In genomic region chr6:99270852-99271251, GRCh38 we compare ENCODE assay signal across 30 cellular contexts.
"Had no signal": no experiment of that assay in that cellular context is flagged by ENCODE, and none has a peak within 500 bp of the region (broad histone marks: within the 10 kb centered on the region; RNA-seq: fewer than 3 reads in every experiment).

No MANE protein-coding gene starts in this region.

- FAIRE-seq: astrocyte, TTC549 had no signal

- H3K36me3 ChIP-seq: esophagus muscularis mucosa, heart right ventricle, left lung, lower lobe of right lung, neural progenitor cell, right lobe of liver, thyroid gland, upper lobe of left lung had no signal

- H3K9me3 Mint-ChIP-seq: activated naive CD4-positive, alpha-beta T cell treated with anti-CD3 and anti-CD28 coated beads, Interleukin-2, amount 10 ng/mL, durations not matched to agents 7 days and 5 days; activated naive CD8-positive, alpha-beta T cell treated with anti-CD3 and anti-CD28 coated beads, Interleukin-2, amount 10 ng/mL, durations not matched to agents 7 days and 5 days; stimulated activated effector memory CD8-positive, alpha-beta T cell treated with anti-CD3 and anti-CD28 coated beads, Interleukin-12 subunit alpha, Interleukin-12 subunit beta, amount 100 ng/mL, for 72 hours; T-helper 1 cell treated with Interleukin-12 subunit alpha and Interleukin-12 subunit beta and Interleukin-4 antibody, amounts not matched to agents 30 μg/mL and 1 μg/mL, for 36 hours had no signal

- H3K4me2 ChIP-seq: neural progenitor cell had no signal

- H3K4me1 ChIP-seq: heart right ventricle, left lung, lower lobe of right lung, neural progenitor cell, right lobe of liver, thyroid gland, upper lobe of left lung had no signal

- H3K27me3 ChIP-seq: esophagus muscularis mucosa, left lung, neural progenitor cell, right lobe of liver, thyroid gland, upper lobe of left lung had no signal

- H3K9me3 ChIP-seq: esophagus muscularis mucosa, lower lobe of right lung, right lobe of liver, thyroid gland, upper lobe of left lung had no signal

- H3K4me1 Mint-ChIP-seq: activated naive CD4-positive, alpha-beta T cell treated with anti-CD3 and anti-CD28 coated beads, Interleukin-2, amount 10 ng/mL, durations not matched to agents 7 days and 5 days; activated naive CD8-positive, alpha-beta T cell treated with anti-CD3 and anti-CD28 coated beads, Interleukin-2, amount 10 ng/mL, durations not matched to agents 7 days and 5 days; natural killer cell; stimulated activated effector memory CD8-positive, alpha-beta T cell treated with anti-CD3 and anti-CD28 coated beads, Interleukin-12 subunit alpha, Interleukin-12 subunit beta, amount 100 ng/mL, for 72 hours had no signal

- H3K27ac Mint-ChIP-seq: activated naive CD4-positive, alpha-beta T cell treated with anti-CD3 and anti-CD28 coated beads, Interleukin-2, amount 10 ng/mL, durations not matched to agents 7 days and 5 days; activated naive CD8-positive, alpha-beta T cell treated with anti-CD3 and anti-CD28 coated beads, Interleukin-2, amount 10 ng/mL, durations not matched to agents 7 days and 5 days; endodermal cell; natural killer cell; neural progenitor cell; stimulated activated effector memory CD8-positive, alpha-beta T cell treated with anti-CD3 and anti-CD28 coated beads, Interleukin-12 subunit alpha, Interleukin-12 subunit beta, amount 100 ng/mL, for 72 hours; stimulated activated naive CD8-positive, alpha-beta T cell treated with anti-CD3 and anti-CD28 coated beads, Interleukin-15, Interleukin-2, amounts not matched to agents 100 ng/mL and 50 ng/mL, for 24 hours; T-helper 1 cell treated with Interleukin-12 subunit alpha and Interleukin-12 subunit beta and Interleukin-4 antibody, amounts not matched to agents 30 μg/mL and 1 μg/mL, for 36 hours had no signal

- H3K9ac ChIP-seq: neural progenitor cell had no signal

- H3K36me3 Mint-ChIP-seq: activated naive CD4-positive, alpha-beta T cell treated with anti-CD3 and anti-CD28 coated beads, Interleukin-2, amount 10 ng/mL, durations not matched to agents 7 days and 5 days; activated naive CD8-positive, alpha-beta T cell treated with anti-CD3 and anti-CD28 coated beads, Interleukin-2, amount 10 ng/mL, durations not matched to agents 7 days and 5 days; natural killer cell; neural progenitor cell; stimulated activated effector memory CD8-positive, alpha-beta T cell treated with anti-CD3 and anti-CD28 coated beads, Interleukin-12 subunit alpha, Interleukin-12 subunit beta, amount 100 ng/mL, for 72 hours had no signal

- ATAC-seq: heart right ventricle; left lung; lower lobe of right lung; natural killer cell; right lobe of liver; stimulated activated effector memory CD8-positive, alpha-beta T cell treated with anti-CD3 and anti-CD28 coated beads, Interleukin-12 subunit alpha, Interleukin-12 subunit beta, amount 100 ng/mL, for 72 hours had no signal

- DNase-seq: activated CD4-positive, alpha-beta T cell treated with anti-CD3 and anti-CD28 coated beads for 4 hours; activated CD4-positive, alpha-beta T cell treated with anti-CD3 and anti-CD28 coated beads, Interleukin-2, amount 50 U/mL, for 4 hours; activated CD8-positive, alpha-beta memory T cell treated with anti-CD3 and anti-CD28 coated beads for 24 hours; activated effector memory CD4-positive, alpha-beta T cell treated with Interleukin-2 at 50 U/mL for 16 hours; activated naive CD4-positive, alpha-beta T cell treated with anti-CD3 and anti-CD28 coated beads, Interleukin-2, amount 10 ng/mL, durations not matched to agents 7 days and 5 days; activated naive CD8-positive, alpha-beta T cell treated with anti-CD3 and anti-CD28 coated beads, Interleukin-2, amount 10 ng/mL, durations not matched to agents 7 days and 5 days; amniotic stem cell; endodermal cell; foreskin melanocyte; heart right ventricle; kidney glomerular epithelial cell; left lung; lower lobe of right lung; mesenchymal stem cell; natural killer cell; right lobe of liver; stimulated activated CD4-positive, alpha-beta T cell treated with anti-CD3 and anti-CD28 coated beads, Interleukin-12 subunit alpha, Interleukin-12 subunit beta, amount 100 ng/mL, for 4 hours; stimulated activated CD4-positive, alpha-beta T cell treated with anti-CD3 and anti-CD28 coated beads, Interleukin-4, amount 100 ng/mL, for 24 hours; T-helper 9 cell; thyroid gland; upper lobe of left lung had no signal

- H3K27me3 Mint-ChIP-seq: activated naive CD4-positive, alpha-beta T cell treated with anti-CD3 and anti-CD28 coated beads, Interleukin-2, amount 10 ng/mL, durations not matched to agents 7 days and 5 days had no signal

- H3K4me3 Mint-ChIP-seq: activated naive CD4-positive, alpha-beta T cell treated with anti-CD3 and anti-CD28 coated beads, Interleukin-2, amount 10 ng/mL, durations not matched to agents 7 days and 5 days; activated naive CD8-positive, alpha-beta T cell treated with anti-CD3 and anti-CD28 coated beads, Interleukin-2, amount 10 ng/mL, durations not matched to agents 7 days and 5 days; endodermal cell; natural killer cell; neural progenitor cell; stimulated activated effector memory CD8-positive, alpha-beta T cell treated with anti-CD3 and anti-CD28 coated beads, Interleukin-12 subunit alpha, Interleukin-12 subunit beta, amount 100 ng/mL, for 72 hours; stimulated activated naive CD8-positive, alpha-beta T cell treated with anti-CD3 and anti-CD28 coated beads, Interleukin-15, Interleukin-2, amounts not matched to agents 100 ng/mL and 50 ng/mL, for 24 hours; T-helper 1 cell treated with Interleukin-12 subunit alpha and Interleukin-12 subunit beta and Interleukin-4 antibody, amounts not matched to agents 30 μg/mL and 1 μg/mL, for 36 hours had no signal

- H3K4me3 ChIP-seq: esophagus muscularis mucosa, heart right ventricle, left lung, lower lobe of right lung, neural progenitor cell, right lobe of liver, skin epidermis, thyroid gland, upper lobe of left lung had no signal

- H3K27ac ChIP-seq: esophagus muscularis mucosa, heart right ventricle, left lung, lower lobe of right lung, neural progenitor cell, right lobe of liver, skin epidermis, thyroid gland, upper lobe of left lung, VCaP had no signal
